21 cellular contexts compared by ENCODE assay signal in genomic region chr5:6585168-6585567, GRCh38. TPM values are rescaled to one million over a fixed set of nuclear protein-coding genes. Genes with fewer than 3 reads are reported as not detected.
DNase-seq lines count a peak whose midpoint lies in the region; ATAC-seq, FAIRE-seq and TF ChIP-seq lines count a peak whose summit lies in the region.
"Had no signal": no experiment of that assay in that cellular context is flagged by ENCODE, and none has a peak within 500 bp of the region (broad histone marks: within the 10 kb centered on the region; RNA-seq: fewer than 3 reads in every experiment).

No MANE protein-coding gene starts in this region.

- H3K9me3 ChIP-seq in Loucy (ENCODE audit: insufficient read depth, low read depth, low read length) (no peaks in the 10 kb centered on the region), endothelial cell of umbilical vein (replicated peaks; ENCODE audit: control insufficient read depth, insufficient read depth, low read length) (no peaks in the 10 kb centered on the region), left lung (no peaks in the 10 kb centered on the region)
- H3K9me3 ChIP-seq: A549, HAP-1 had no signal

- H3K9ac ChIP-seq in Loucy (ENCODE audit: low read depth, low read length, poor library complexity, severe bottlenecking) (no peak overlapping the region), endothelial cell of umbilical vein (replicated peaks; ENCODE audit: extremely low read depth, insufficient read depth, low read length) (no peak overlapping the region)
- H3K9ac ChIP-seq: BLaER1 treated with 17β-estradiol and CSF1 and Interleukin-3, amounts not matched to agents 10 nM and 100 nM had no signal

- TF ChIP-seq CTCF in Loucy (conservative IDR thresholded peaks at IDR 0.05; ENCODE audit: low read length) (no peak), endothelial cell of umbilical vein (IDR thresholded peaks at IDR 0.05; ENCODE audit: extremely low read depth in 1 of 2, insufficient read depth in 1 of 2, low read depth in 1 of 2, low read length in 2 of 2) (no peak), left lung (IDR thresholded peaks at IDR 0.05) (no peak)

- peak overlapping the region; percentile 27 for H3K4me2 ChIP-seq in Loucy (ENCODE audit: low read depth, low read length, poor library complexity, severe bottlenecking)
- no peak overlapping the region for H3K4me2 ChIP-seq in endothelial cell of umbilical vein (ENCODE audit: insufficient read depth, low read length)
- H3K4me2 ChIP-seq: A549; BLaER1 treated with 17β-estradiol and CSF1 and Interleukin-3, amounts not matched to agents 10 nM and 100 nM had no signal

- POLR2A ChIA-PET in endothelial cell of umbilical vein (lab: Charles Lee), result no interaction called here

- H3K79me2 ChIP-seq in Loucy (ENCODE audit: insufficient read depth, low read length), result no peaks in the 10 kb centered on the region
- H3K79me2 ChIP-seq in endothelial cell of umbilical vein (ENCODE audit: control insufficient read depth, insufficient read depth, low read length), result no peaks in the 10 kb centered on the region

- dilution Hi-C loops in endothelial cell of umbilical vein (cut with MboI; ENCODE audit: extremely low pct_ligation_motif_present, low sequenced_read_pairs), result no loop called here

- H3K27ac ChIP-seq in endothelial cell of umbilical vein (ENCODE audit: insufficient read depth, low read depth, low read length), result no peak overlapping the region
- no peak overlapping the region for H3K27ac ChIP-seq in left lung
- H3K27ac ChIP-seq: A549; BLaER1 treated with 17β-estradiol and CSF1 and Interleukin-3, amounts not matched to agents 10 nM and 100 nM had no signal

- H3K9me2 ChIP-seq in Loucy (replicated peaks; ENCODE audit: low read depth, low read length), result no peaks in the 10 kb centered on the region

- DNase-seq in 8988T, result peak; percentile 19
- peak; percentile 30 for DNase-seq in endothelial cell of umbilical vein (ENCODE audit: low read depth, low spot score)
- peak; percentile 10 to 38 for DNase-seq in lung microvascular endothelial cell (ENCODE audit: low read depth in 2 of 2)
- DNase-seq in activated naive CD4-positive, alpha-beta T cell treated with Interleukin-2 at 50 U/mL for 16 hours, result no peak
- DNase-seq in left lung, result no peak
- DNase-seq in KBM-7, result no peak
- DNase-seq: DND-41, GDM1, NCI-H1436 treated with DMSO at 0.1 percent for 48 hours, NCI-H2029 treated with DMSO at 0.1 percent for 48 hours, NCI-H2171 treated with DMSO at 0.1 percent for 48 hours, NCI-H446 treated with DMSO at 0.1 percent for 48 hours had no signal

- ATAC-seq in left lung (no peak), SK-N-SH treated with all-trans-retinoic acid at 6 μM for 48 hours (no peak)
- ATAC-seq: Right ventricle myocardium inferior had no signal

- CTCF ChIA-PET in endothelial cell of umbilical vein (lab: Charles Lee), result interaction anchor here (0.8 to 1.3 kb wide), 3 partner anchors 8 to 1088 kb away, joined by 3 to 5 read pairs (median 3); no protein-coding TSS in a partner anchor

- H3K4me3 ChIP-seq in Loucy (ENCODE audit: low read length, poor library complexity, severe bottlenecking) (no peak overlapping the region), endothelial cell of umbilical vein (replicated peaks in 1 of 3; ENCODE audit: insufficient read depth in 1 of 3, low read depth in 1 of 3, low read length in 3 of 3) (no peak overlapping the region), left lung (no peak overlapping the region)
- H3K4me3 ChIP-seq: A549; BLaER1 treated with 17β-estradiol and CSF1 and Interleukin-3, amounts not matched to agents 10 nM and 100 nM; HAP-1 had no signal

- H2AFZ ChIP-seq in Loucy (ENCODE audit: low read length), result peak overlapping the region; percentile 68; the same call in 1 of the 2 replicates
- no peak overlapping the region for H2AFZ ChIP-seq in endothelial cell of umbilical vein (ENCODE audit: low read depth, low read length)

- no TSS peak for BruUV-seq in endothelial cell of umbilical vein (replicated peaks; lab: Mats Ljungman, UMichigan)

- H3K27me3 ChIP-seq in Loucy (ENCODE audit: insufficient read depth, low read length, poor library complexity, severe bottlenecking) (no peaks in the 10 kb centered on the region), endothelial cell of umbilical vein (ENCODE audit: control insufficient read depth in 2 of 2, insufficient read depth in 2 of 2, low read length in 2 of 2) (peaks cover 19 to 27% of the 10 kb centered on the region in 2 experiments), left lung (peaks cover 24 to 58% of the 10 kb centered on the region in 2 donors)

- intact Hi-C loops in endothelial cell of umbilical vein (cut with micrococcal nuclease) (loop anchor here (10.0 kb wide), 1 partner anchor 210 kb away; the partner anchor contains the start of gene MED10), left lung (cut with DNase I) (no loop called here)

- no peak for TF ChIP-seq POLR2A in endothelial cell of umbilical vein (IDR thresholded peaks at IDR 0.05; ENCODE audit: low read depth, low read length)

- H4K20me1 ChIP-seq in Loucy (ENCODE audit: insufficient read depth, low read length, poor library complexity, severe bottlenecking), result no peaks in the 10 kb centered on the region
- no peaks in the 10 kb centered on the region for H4K20me1 ChIP-seq in endothelial cell of umbilical vein (replicated peaks; ENCODE audit: control insufficient read depth, extremely low read depth, insufficient read depth, low read length)
- H4K20me1 ChIP-seq: BLaER1 treated with 17β-estradiol and CSF1 and Interleukin-3, amounts not matched to agents 10 nM and 100 nM had no signal

- in situ Hi-C loops in KBM-7 (cut with MboI; ENCODE audit: low pct_unique_long_range_greater_than_20kb, low sequenced_read_pairs), result no loop called here

- H3K4me1 ChIP-seq in Loucy (ENCODE audit: insufficient read depth, low read length, poor library complexity, severe bottlenecking), result peaks cover 9% of the 10 kb centered on the region
- peaks cover 13% of the 10 kb centered on the region for H3K4me1 ChIP-seq in endothelial cell of umbilical vein (ENCODE audit: control insufficient read depth, extremely low read depth, insufficient read depth, low read length)
- H3K4me1 ChIP-seq in left lung, result peaks cover 0 to 6% of the 10 kb centered on the region in 2 donors
- H3K4me1 ChIP-seq: A549; BLaER1 treated with 17β-estradiol and CSF1 and Interleukin-3, amounts not matched to agents 10 nM and 100 nM; HAP-1 had no signal

- H3K36me3 ChIP-seq in Loucy (ENCODE audit: insufficient read depth, low read length) (no peaks in the 10 kb centered on the region), endothelial cell of umbilical vein (ENCODE audit: control insufficient read depth in 2 of 2, extremely low read depth in 1 of 2, insufficient read depth in 2 of 2, low read length in 2 of 2) (no peaks in the 10 kb centered on the region), left lung (no peaks in the 10 kb centered on the region)
- H3K36me3 ChIP-seq: BLaER1 treated with 17β-estradiol and CSF1 and Interleukin-3, amounts not matched to agents 10 nM and 100 nM; HAP-1 had no signal

- H3K9me1 ChIP-seq in endothelial cell of umbilical vein (replicated peaks; ENCODE audit: control insufficient read depth, extremely low read depth, insufficient read depth, low read length), result no peaks in the 10 kb centered on the region

- H3F3A ChIP-seq in Loucy (ENCODE audit: low read depth), result no peaks in the 10 kb centered on the region

- FAIRE-seq in endothelial cell of umbilical vein (lab: Jason Lieb, UNC), result peak; percentile 76
- FAIRE-seq: A549, GM12891, GM18507, HTR-8/SVneo had no signal

TF ChIP-seq in endothelial cell of umbilical vein, 7 proteins besides CTCF, POLR2A, EP300 and RAD21 (continues in another document):
- TF ChIP-seq FOS (IDR thresholded peaks at IDR 0.05; ENCODE audit: borderline replicate concordance, insufficient read depth, low read length) (peak; percentile 76), GATA2 (IDR thresholded peaks at IDR 0.05; ENCODE audit: insufficient read depth, insufficient read length, low read depth, low read length) (no peak), JUN (IDR thresholded peaks at IDR 0.05; ENCODE audit: borderline replicate concordance, insufficient read depth, insufficient read length, low read depth) (peak; percentile 12)

TF ChIP-seq in SK-N-SH treated with all-trans-retinoic acid at 6 μM for 48 hours, 23 proteins besides CTCF, POLR2A, EP300 and RAD21 (continues in another document):
- TF ChIP-seq, protein P1, sequence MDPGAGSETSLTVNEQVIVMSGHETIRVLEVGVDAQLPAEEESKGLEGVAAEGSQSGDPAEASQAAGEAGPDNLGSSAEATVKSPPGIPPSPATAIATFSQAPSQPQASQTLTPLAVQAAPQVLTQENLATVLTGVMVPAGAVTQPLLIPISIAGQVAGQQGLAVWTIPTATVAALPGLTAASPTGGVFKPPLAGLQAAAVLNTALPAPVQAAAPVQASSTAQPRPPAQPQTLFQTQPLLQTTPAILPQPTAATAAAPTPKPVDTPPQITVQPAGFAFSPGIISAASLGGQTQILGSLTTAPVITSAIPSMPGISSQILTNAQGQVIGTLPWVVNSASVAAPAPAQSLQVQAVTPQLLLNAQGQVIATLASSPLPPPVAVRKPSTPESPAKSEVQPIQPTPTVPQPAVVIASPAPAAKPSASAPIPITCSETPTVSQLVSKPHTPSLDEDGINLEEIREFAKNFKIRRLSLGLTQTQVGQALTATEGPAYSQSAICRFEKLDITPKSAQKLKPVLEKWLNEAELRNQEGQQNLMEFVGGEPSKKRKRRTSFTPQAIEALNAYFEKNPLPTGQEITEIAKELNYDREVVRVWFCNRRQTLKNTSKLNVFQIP (CRISPR knock-in tag; IDR thresholded peaks at IDR 0.05; ENCODE audit: borderline replicate concordance, low read depth), result no peak

RNA-seq across cellular contexts. Expression of gene NSUN2, which starts 47.7 kb away (rescaled TPM):
- total RNA-seq in endothelial cell of umbilical vein (73.0 and 85.4 TPM in 2 replicates), lung microvascular endothelial cell (35.5 and 46.8 TPM in 2 replicates), left lung (10 to 100 TPM; 37.5 to 49.5 TPM)
- polyA plus RNA-seq in endothelial cell of umbilical vein, result 40.7 and 53.7 TPM in 2 replicates
- 49.1 and 52.7 TPM in 2 replicates for polyA plus RNA-seq in endothelial cell of umbilical vein (2011; cell fraction: cytosol; rRNA removed)
- polyA plus RNA-seq in endothelial cell of umbilical vein (2011; cell fraction: nucleus; rRNA removed), result 169 and 200 TPM in 2 replicates
- 55.7 and 69.0 TPM in 2 replicates for polyA plus RNA-seq in endothelial cell of umbilical vein (2012)
- 54.9 and 63.4 TPM in 2 replicates for polyA minus RNA-seq in endothelial cell of umbilical vein
- polyA minus RNA-seq in endothelial cell of umbilical vein (2011; cell fraction: cytosol; rRNA and poly(A)+ RNA removed), result 80.2 TPM
- 59.6 and 69.7 TPM in 2 replicates for polyA minus RNA-seq in endothelial cell of umbilical vein (2011; cell fraction: nucleus; rRNA and poly(A)+ RNA removed)

RNA-seq across cellular contexts. Expression of gene SRD5A1, which starts 48.1 kb away (rescaled TPM):
- 12.4 and 14.8 TPM in 2 replicates for total RNA-seq in endothelial cell of umbilical vein
- polyA plus RNA-seq in endothelial cell of umbilical vein, result 11.6 and 16.6 TPM in 2 replicates
- 5.6 and 7.0 TPM in 2 replicates for polyA plus RNA-seq in endothelial cell of umbilical vein (2011; cell fraction: cytosol; rRNA removed)
- polyA plus RNA-seq in endothelial cell of umbilical vein (2011; cell fraction: nucleus; rRNA removed), result 8.0 and 9.0 TPM in 2 replicates
- 6.4 and 7.8 TPM in 2 replicates for polyA plus RNA-seq in endothelial cell of umbilical vein (2012)
- 6.6 and 8.3 TPM in 2 replicates for polyA minus RNA-seq in endothelial cell of umbilical vein
- polyA minus RNA-seq in endothelial cell of umbilical vein (2011; cell fraction: cytosol; rRNA and poly(A)+ RNA removed), result 37.5 TPM
- polyA minus RNA-seq in endothelial cell of umbilical vein (2011; cell fraction: nucleus; rRNA and poly(A)+ RNA removed), result 7.0 and 7.5 TPM in 2 replicates
- total RNA-seq in lung microvascular endothelial cell, result 3.6 and 4.6 TPM in 2 replicates
- total RNA-seq in left lung, result 10 to 100 TPM; 10.1 to 14.5 TPM

Comparison
In these comparisons a context has a peak if more than half of its experiments do, and no peak if none do; other contexts are left out.
1. DNase-seq: peak in 8988T (single experiment), endothelial cell of umbilical vein (single experiment) and lung microvascular endothelial cell (2 of 2); none in activated naive CD4-positive, alpha-beta T cell treated with Interleukin-2 at 50 U/mL for 16 hours (single experiment), left lung (0 of 2) and KBM-7 (single experiment).